ENCODE assay signal across 11 cellular contexts in the genomic region with DNA sequence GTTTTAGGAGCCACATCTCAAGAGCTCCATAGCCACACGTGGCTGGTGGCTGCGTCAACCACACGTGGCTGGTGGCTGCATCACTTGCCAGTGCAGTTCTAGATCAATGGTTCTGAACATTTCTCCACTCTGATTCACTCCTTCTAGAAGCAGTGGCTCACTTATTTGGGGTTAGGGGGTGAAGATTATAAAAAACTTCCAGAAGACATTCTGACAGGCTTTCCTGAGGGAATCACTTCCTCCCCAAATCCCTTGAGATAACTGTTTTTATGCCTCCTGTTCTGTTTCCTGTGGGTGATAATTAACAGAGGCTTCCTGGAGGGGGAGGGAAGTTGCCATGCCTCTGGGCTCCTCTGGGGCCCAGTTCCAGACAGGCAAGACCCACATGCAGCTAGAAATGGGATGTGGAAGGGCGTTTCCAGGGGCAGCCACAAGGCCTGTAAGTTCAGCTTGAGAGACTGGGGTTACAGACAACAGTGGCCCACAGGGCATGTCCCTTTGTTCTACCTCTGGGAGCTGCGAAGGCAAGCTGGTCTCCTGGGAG. TPM values are rescaled to one million over a fixed set of nuclear protein-coding genes. Genes with fewer than 3 reads are reported as not detected.
A peak's percentile ranks its signal among the peaks of the same experiment; 100 is the strongest.
DNase-seq lines count a peak whose midpoint lies in the region; ATAC-seq and TF ChIP-seq lines count a peak whose summit lies in the region.
"Had no signal": no experiment of that assay in that cellular context is flagged by ENCODE, and none has a peak within 500 bp of the region (broad histone marks: within the 10 kb centered on the region; RNA-seq: fewer than 3 reads in every experiment).

No MANE protein-coding gene starts in this region.

- H3K9me3 Mint-ChIP-seq in activated CD8-positive, alpha-beta T cell treated with anti-CD3 and anti-CD28 coated beads, Interleukin-2, amount 10 ng/mL, durations not matched to agents 7 days and 5 days (ENCODE audit: insufficient read depth): peaks cover 21% of the 10 kb centered on the region
- peaks cover 12% of the 10 kb centered on the region for H3K9me3 Mint-ChIP-seq in activated CD8-positive, alpha-beta T cell treated with anti-CD3 and anti-CD28 coated beads for 36 hours
- H3K9me3 Mint-ChIP-seq: activated B cell treated with CpG ODN at 0.5 μM for 24 hours had no signal

- no peak for ATAC-seq in activated CD8-positive, alpha-beta T cell treated with anti-CD3 and anti-CD28 coated beads, Interleukin-2, amount 10 ng/mL, durations not matched to agents 7 days and 5 days
- ATAC-seq in activated CD8-positive, alpha-beta T cell treated with anti-CD3 and anti-CD28 coated beads for 36 hours: no peak
- peak; percentile 54 for ATAC-seq in left ventricle myocardium superior

- no peaks in the 10 kb centered on the region for H3K9me3 ChIP-seq in stomach smooth muscle (ENCODE audit: control insufficient read depth in 2 of 2, low read length in 2 of 2)

- peak overlapping the region; percentile 24 for H3K27ac ChIP-seq in stomach smooth muscle (ENCODE audit: low read length)
- H3K27ac ChIP-seq: uterus had no signal

- H3K36me3 Mint-ChIP-seq in activated CD8-positive, alpha-beta T cell treated with anti-CD3 and anti-CD28 coated beads, Interleukin-2, amount 10 ng/mL, durations not matched to agents 7 days and 5 days (ENCODE audit: low read depth): peaks cover 78% of the 10 kb centered on the region
- H3K36me3 Mint-ChIP-seq in activated CD8-positive, alpha-beta T cell treated with anti-CD3 and anti-CD28 coated beads for 36 hours (ENCODE audit: low read depth): peaks cover 40% of the 10 kb centered on the region

- no peak for DNase-seq in activated CD8-positive, alpha-beta T cell treated with anti-CD3 and anti-CD28 coated beads, Interleukin-2, amount 10 ng/mL, durations not matched to agents 7 days and 5 days
- no peak for DNase-seq in activated CD8-positive, alpha-beta T cell treated with anti-CD3 and anti-CD28 coated beads for 36 hours
- DNase-seq in UCSD-AML1 (lab: John Stamatoyannopoulos, UW; ENCODE audit: unreplicated experiment) (peak; percentile 35), left ventricle myocardium superior (no peak), inferior parietal cortex (ENCODE audit: extremely low spot score) (no peak), AG08396 (ENCODE audit: low spot score) (no peak), NCI-H510A (lab: John Stamatoyannopoulos, UW) (no peak)
- DNase-seq: activated B cell treated with CpG ODN at 0.5 μM for 24 hours, MV-4-11, uterus had no signal

- peaks cover 15 to 21% of the 10 kb centered on the region in 2 donors for H3K36me3 ChIP-seq in stomach smooth muscle (ENCODE audit: control insufficient read depth in 2 of 2, insufficient read depth in 2 of 2, low read length in 2 of 2)
- H3K36me3 ChIP-seq: uterus had no signal

- intact Hi-C loops in activated CD8-positive, alpha-beta T cell treated with anti-CD3 and anti-CD28 coated beads for 36 hours (cut with micrococcal nuclease): no loop called here
- intact Hi-C loops in left ventricle myocardium superior (cut with micrococcal nuclease): no loop called here

- POLR2A ChIA-PET in activated CD8-positive, alpha-beta T cell treated with anti-CD3 and anti-CD28 coated beads, Interleukin-2, amount 10 ng/mL, durations not matched to agents 7 days and 5 days (lab: Charles Lee): no interaction called here
- POLR2A ChIA-PET in activated CD8-positive, alpha-beta T cell treated with anti-CD3 and anti-CD28 coated beads for 36 hours (lab: Charles Lee): interaction anchor here (0.6 kb wide), 1 partner anchor 20 kb away, joined by 3 read pairs; no protein-coding TSS in a partner anchor

- H3K27me3 Mint-ChIP-seq in activated CD8-positive, alpha-beta T cell treated with anti-CD3 and anti-CD28 coated beads, Interleukin-2, amount 10 ng/mL, durations not matched to agents 7 days and 5 days (ENCODE audit: low read depth): no peaks in the 10 kb centered on the region
- H3K27me3 Mint-ChIP-seq in activated CD8-positive, alpha-beta T cell treated with anti-CD3 and anti-CD28 coated beads for 36 hours: no peaks in the 10 kb centered on the region
- H3K27me3 Mint-ChIP-seq: activated B cell treated with CpG ODN at 0.5 μM for 24 hours had no signal

- no peak overlapping the region for H3K9ac ChIP-seq in stomach smooth muscle (ENCODE audit: low read length in 2 of 2)

- H3K4me1 ChIP-seq in stomach smooth muscle (ENCODE audit: control insufficient read depth, insufficient read depth, low read length): peaks cover 17% of the 10 kb centered on the region
- H3K4me1 ChIP-seq: uterus had no signal

- H3K27me3 ChIP-seq in stomach smooth muscle (ENCODE audit: control insufficient read depth in 1 of 2, insufficient read depth in 2 of 2, low read length in 2 of 2): no peaks in the 10 kb centered on the region
- H3K27me3 ChIP-seq: uterus had no signal

- H3K4me1 Mint-ChIP-seq in activated CD8-positive, alpha-beta T cell treated with anti-CD3 and anti-CD28 coated beads, Interleukin-2, amount 10 ng/mL, durations not matched to agents 7 days and 5 days (ENCODE audit: low read depth): peaks cover 69% of the 10 kb centered on the region
- H3K4me1 Mint-ChIP-seq in activated CD8-positive, alpha-beta T cell treated with anti-CD3 and anti-CD28 coated beads for 36 hours (ENCODE audit: low read depth): peaks cover 24% of the 10 kb centered on the region

- CTCF ChIA-PET in activated CD8-positive, alpha-beta T cell treated with anti-CD3 and anti-CD28 coated beads, Interleukin-2, amount 10 ng/mL, durations not matched to agents 7 days and 5 days (lab: Charles Lee): interaction anchor here (1.0 to 1.4 kb wide), 2 partner anchors 83 to 123 kb away, joined by 3 read pairs; no protein-coding TSS in a partner anchor
- CTCF ChIA-PET in activated CD8-positive, alpha-beta T cell treated with anti-CD3 and anti-CD28 coated beads for 36 hours (lab: Charles Lee): interaction anchor here (1.2 kb wide), 1 partner anchor 37 kb away, joined by 4 read pairs; no protein-coding TSS in a partner anchor

- peak overlapping the region; percentile 37 for H3K27ac Mint-ChIP-seq in activated CD8-positive, alpha-beta T cell treated with anti-CD3 and anti-CD28 coated beads, Interleukin-2, amount 10 ng/mL, durations not matched to agents 7 days and 5 days
- H3K27ac Mint-ChIP-seq in activated CD8-positive, alpha-beta T cell treated with anti-CD3 and anti-CD28 coated beads for 36 hours: no peak overlapping the region
- H3K27ac Mint-ChIP-seq: activated B cell treated with CpG ODN at 0.5 μM for 24 hours had no signal

- TF ChIP-seq CTCF in activated CD8-positive, alpha-beta T cell treated with anti-CD3 and anti-CD28 coated beads for 36 hours (IDR thresholded peaks at IDR 0.05): no peak

- no peak overlapping the region for H3K4me3 ChIP-seq in stomach smooth muscle (ENCODE audit: low read length in 2 of 2)
- H3K4me3 ChIP-seq: uterus had no signal

- no peak overlapping the region for H3K4me3 Mint-ChIP-seq in activated CD8-positive, alpha-beta T cell treated with anti-CD3 and anti-CD28 coated beads, Interleukin-2, amount 10 ng/mL, durations not matched to agents 7 days and 5 days
- no peak overlapping the region for H3K4me3 Mint-ChIP-seq in activated CD8-positive, alpha-beta T cell treated with anti-CD3 and anti-CD28 coated beads for 36 hours
- H3K4me3 Mint-ChIP-seq: activated B cell treated with CpG ODN at 0.5 μM for 24 hours had no signal

RNA-seq across cellular contexts. Expression of gene HEG1, which starts 23.6 kb away (rescaled TPM):
- total RNA-seq in activated CD8-positive, alpha-beta T cell treated with anti-CD3 and anti-CD28 coated beads, Interleukin-2, amount 10 ng/mL, durations not matched to agents 7 days and 5 days: 10 to 100 TPM; 58.6 to 61.7 TPM
- 10 to 100 TPM; 24.5 to 25.8 TPM for total RNA-seq in activated CD8-positive, alpha-beta T cell treated with anti-CD3 and anti-CD28 coated beads for 36 hours
- total RNA-seq in left ventricle myocardium superior: 102 TPM
